ENCODE assay signal across 2 cellular contexts in genomic region chrX:150983526-150984163, GRCh38.
TF ChIP-seq lines count a peak whose summit lies in the region.

No MANE protein-coding gene starts in this region.

TF ChIP-seq in IMR-90, 13 proteins besides CTCF, POLR2A, EP300 and RAD21:
- TF ChIP-seq SMC3 (IDR thresholded peaks at IDR 0.05; ENCODE audit: low read depth, low read length) (no peak), RFX5 (IDR thresholded peaks at IDR 0.05; ENCODE audit: low read depth, low read length) (no peak), NFE2L2 (IDR thresholded peaks at IDR 0.05; ENCODE audit: low read depth, low read length) (no peak), BHLHE40 (IDR thresholded peaks at IDR 0.05; ENCODE audit: low read depth, low read length) (no peak), CEBPB (IDR thresholded peaks at IDR 0.05; ENCODE audit: low read depth, low read length) (no peak), CHD1 (IDR thresholded peaks at IDR 0.05; ENCODE audit: low read depth, low read length) (no peak)

TF ChIP-seq in H1, 55 proteins besides CTCF, POLR2A, EP300 and RAD21:
- TF ChIP-seq KDM4A (IDR thresholded peaks at IDR 0.05; ENCODE audit: low read depth, low read length, severe bottlenecking) (peak; percentile 2), E2F6 (IDR thresholded peaks at IDR 0.05) (no peak), POLR2AphosphoS5 (IDR thresholded peaks at IDR 0.05; ENCODE audit: low read depth, low read length) (0 out of 2 replicates have a peak, but pooled peaks have one; percentile 2), SIN3A (conservative IDR thresholded peaks at IDR 0.05 in 1 of 2, IDR thresholded peaks at IDR 0.05 in 1 of 2; ENCODE audit: low read depth in 1 of 2, low read length in 2 of 2) (no peak)
TF ChIP-seq in H1: peak in this region for 2.
